1 cellular context compared by ENCODE assay signal in genomic region chr1:201795066-201795465, GRCh38.
TF ChIP-seq lines count a peak whose summit lies in the region.

No MANE protein-coding gene starts in this region.

TF ChIP-seq in SK-N-SH, 30 proteins besides CTCF, POLR2A, EP300 and RAD21 (continued from another document):
- TF ChIP-seq IRF3 (IDR thresholded peaks at IDR 0.05; ENCODE audit: low read depth, low read length) (no peak), SMC3 (IDR thresholded peaks at IDR 0.05; ENCODE audit: low read depth, low read length) (no peak), FOSL2 (IDR thresholded peaks at IDR 0.05; ENCODE audit: borderline replicate concordance, low read depth) (no peak), SIN3A (IDR thresholded peaks at IDR 0.05; ENCODE audit: borderline replicate concordance, low read depth, low read length) (no peak), ZBTB33 (IDR thresholded peaks at IDR 0.05; ENCODE audit: borderline replicate concordance, low read depth) (no peak), CHD2 (IDR thresholded peaks at IDR 0.05; ENCODE audit: low read length, partially characterized antibody) (no peak), FOXM1 (IDR thresholded peaks at IDR 0.05; ENCODE audit: low read depth) (no peak)
